25 cellular contexts compared by ENCODE assay signal in genomic region chr2:233235977-233236376, GRCh38. TPM values are rescaled to one million over a fixed set of nuclear protein-coding genes. Genes with fewer than 3 reads are reported as not detected.
DNase-seq lines count a peak whose midpoint lies in the region; ATAC-seq, FAIRE-seq and TF ChIP-seq lines count a peak whose summit lies in the region.
"Had no signal": no experiment of that assay in that cellular context is flagged by ENCODE, and none has a peak within 500 bp of the region (broad histone marks: within the 10 kb centered on the region; RNA-seq: fewer than 3 reads in every experiment).

No MANE protein-coding gene starts in this region.

- H3K9me3 ChIP-seq in H9 (ENCODE audit: control insufficient read depth, low read depth, low read length), result no peaks in the 10 kb centered on the region
- H3K9me3 ChIP-seq: BLaER1 had no signal

- H4K5ac ChIP-seq in H9 (ENCODE audit: insufficient read length, low read depth, low read length), result no peak overlapping the region

- no peak overlapping the region for H3K4me3 ChIP-seq in bronchial epithelial cell (ENCODE audit: low read depth, low read length)
- H3K4me3 ChIP-seq: BLaER1, GM23248, SJCRH30 had no signal

- DNase-seq in ELF-1 (ENCODE audit: low read depth, low spot score) (peak; percentile 34), H9 (peak; percentile 75), bronchial epithelial cell (ENCODE audit: low read depth) (no peak), islet precursor cell (peak; percentile 60), pons (ENCODE audit: low spot score) (no peak)
- no peak for DNase-seq in activated CD8-positive, alpha-beta memory T cell treated with anti-CD3 and anti-CD28 coated beads, Interleukin-2, amount 50 U/mL, for 48 hours
- DNase-seq: CD4-positive, CD25-positive, alpha-beta regulatory T cell; GM23248; Karpas-422; NCI-H1105; NCI-H1436 treated with DMSO at 0.1 percent for 48 hours; NCI-H1930; NCI-H2107; NCI-H524; NCI-H748 treated with DMSO at 0.1 percent for 48 hours; SJCRH30 had no signal

- no peaks in the 10 kb centered on the region for H3K36me3 ChIP-seq in bronchial epithelial cell (ENCODE audit: control insufficient read depth, insufficient read depth, low read length)
- H3K36me3 ChIP-seq: BLaER1, SJCRH30 had no signal

- H3K9me3 Mint-ChIP-seq in H9, result 0 out of 5 replicates have a peak, but pooled peaks cover 0 to 2% of the 10 kb centered on the region in 2 experiments
- H3K9me3 Mint-ChIP-seq: CD4-positive, CD25-positive, alpha-beta regulatory T cell had no signal

- no peaks in the 10 kb centered on the region for H3K79me2 ChIP-seq in H9 (ENCODE audit: insufficient read depth, low read length)

- no peaks in the 10 kb centered on the region for H3K36me3 Mint-ChIP-seq in H9 (ENCODE audit: insufficient read depth in 1 of 3, low read depth in 3 of 3)

- no peak overlapping the region for H3K27ac ChIP-seq in H9 (ENCODE audit: insufficient read length, low read depth, low read length)
- H3K27ac ChIP-seq: BLaER1, GM23248, HL-60, SJCRH30 had no signal

- peak; percentile 7 for FAIRE-seq in bronchial epithelial cell (lab: Jason Lieb, UNC)
- FAIRE-seq: A204.1, D721Med, GM18507 had no signal

- 0 out of 2 replicates have a peak, but pooled peaks cover 1% of the 10 kb centered on the region for H3K27me3 Mint-ChIP-seq in H9 (ENCODE audit: low read depth)
- H3K27me3 Mint-ChIP-seq: CD4-positive, CD25-positive, alpha-beta regulatory T cell had no signal

- H3K4ac ChIP-seq in H9 (ENCODE audit: low read depth, low read length), result no peak overlapping the region

- no peak for ATAC-seq in HG03095 (IDR thresholded peaks at IDR 0.05; ENCODE audit: unreplicated experiment)
- ATAC-seq: HCT116, Right ventricle myocardium inferior, SK-N-SH treated with all-trans-retinoic acid at 6 μM for 48 hours had no signal

- no peak overlapping the region for H3K4me2 ChIP-seq in H9 (ENCODE audit: insufficient read depth, insufficient read length, low read length)
- H3K4me2 ChIP-seq: BLaER1 had no signal

- H4K8ac ChIP-seq in H9 (replicated peaks; ENCODE audit: insufficient read length, low read depth, low read length), result no peak overlapping the region

- no peak overlapping the region for H3K4me3 Mint-ChIP-seq in H9
- H3K4me3 Mint-ChIP-seq: CD4-positive, CD25-positive, alpha-beta regulatory T cell had no signal

- H3K23ac ChIP-seq in H9 (ENCODE audit: insufficient read length, low read depth, low read length), result no peak overlapping the region

- H2BK12ac ChIP-seq in H9 (ENCODE audit: insufficient read length, low read depth, low read length), result no peak overlapping the region

- no peaks in the 10 kb centered on the region for H3K4me1 Mint-ChIP-seq in H9

- no peak overlapping the region for H2BK5ac ChIP-seq in H9 (ENCODE audit: insufficient read length, low read length)

- no peak overlapping the region for H2BK20ac ChIP-seq in H9 (ENCODE audit: low read depth, low read length, poor library complexity, severe bottlenecking)

- no peak overlapping the region for H2BK15ac ChIP-seq in H9 (ENCODE audit: low read depth, low read length)

- H4K91ac ChIP-seq in H9 (ENCODE audit: insufficient read length, low read depth, low read length), result no peak overlapping the region

- no peak overlapping the region for H3K18ac ChIP-seq in H9 (ENCODE audit: insufficient read length, low read depth, low read length)

- no peaks in the 10 kb centered on the region for H3K23me2 ChIP-seq in H9 (ENCODE audit: insufficient read length, low read depth, low read length, poor library complexity, severe bottlenecking)

- H2BK120ac ChIP-seq in H9 (ENCODE audit: low read depth, low read length, poor library complexity, severe bottlenecking), result no peak overlapping the region

- WGBS in H9 (ENCODE audit: extremely low coverage, insufficient read length, low lambda C conversion rate), result no CpG with 5 or more reads among the region's 9 CpGs

- no peak overlapping the region for H3T11ph ChIP-seq in H9 (ENCODE audit: low read length)

- H2AK5ac ChIP-seq in H9 (ENCODE audit: insufficient read length, low read length), result no peak overlapping the region

- H3K4me1 ChIP-seq in H9 (ENCODE audit: insufficient read depth, low read length), result no peaks in the 10 kb centered on the region
- H3K4me1 ChIP-seq: SJCRH30 had no signal

- H3K79me1 ChIP-seq in H9 (ENCODE audit: insufficient read depth, low read depth, low read length, poor library complexity, severe bottlenecking), result no peaks in the 10 kb centered on the region

- no peak overlapping the region for H3K27ac Mint-ChIP-seq in H9

- no peak overlapping the region for H3K9ac ChIP-seq in H9 (ENCODE audit: extremely low read depth, insufficient read length, low read length)
- H3K9ac ChIP-seq: BLaER1, GM23248 had no signal

- no peaks in the 10 kb centered on the region for H4K20me1 ChIP-seq in H9 (ENCODE audit: control insufficient read depth, insufficient read depth, insufficient read length)
- H4K20me1 ChIP-seq: BLaER1 had no signal

- H3K56ac ChIP-seq in H9 (ENCODE audit: insufficient read length, low read depth, low read length), result no peak overlapping the region

- H3K14ac ChIP-seq in H9 (ENCODE audit: insufficient read depth, low read length), result no peak overlapping the region

- TF ChIP-seq CTCF in H9 (conservative IDR thresholded peaks at IDR 0.05) (peak; percentile 52), bronchial epithelial cell (IDR thresholded peaks at IDR 0.05; ENCODE audit: insufficient read depth, low read length, severe bottlenecking) (no peak)

- no peak overlapping the region for H2AFZ ChIP-seq in H9 (ENCODE audit: low read length)
- H2AFZ ChIP-seq: GM23248 had no signal

- H3K27me3 ChIP-seq in H9 (ENCODE audit: insufficient read depth, low read length), result no peaks in the 10 kb centered on the region
- H3K27me3 ChIP-seq in bronchial epithelial cell (ENCODE audit: control insufficient read depth, insufficient read depth, low read length), result no peaks in the 10 kb centered on the region
- H3K27me3 ChIP-seq: BLaER1, SJCRH30 had no signal

RNA-seq across cellular contexts. Expression of gene ATG16L1, which starts 15.5 kb away (rescaled TPM):
- total RNA-seq in H9 (2021) (39.3 and 42.0 TPM in 2 replicates), bronchial epithelial cell (33.2 and 36.6 TPM in 2 replicates)

Comparison
In these comparisons a context has a peak if more than half of its experiments do, and no peak if none do; other contexts are left out.
1. DNase-seq: peak in ELF-1 (single experiment), H9 (single experiment) and islet precursor cell (single experiment); none in bronchial epithelial cell (single experiment), activated CD8-positive, alpha-beta memory T cell treated with anti-CD3 and anti-CD28 coated beads, Interleukin-2, amount 50 U/mL, for 48 hours (single experiment) and pons (single experiment).